In genomic region chr9:27817747-27818146, GRCh38 we compare ENCODE assay signal across 23 cellular contexts.
A peak's percentile ranks its signal among the peaks of the same experiment; 100 is the strongest.
DNase-seq lines count a peak whose midpoint lies in the region; FAIRE-seq and TF ChIP-seq lines count a peak whose summit lies in the region.
"Had no signal": no experiment of that assay in that cellular context is flagged by ENCODE, and none has a peak within 500 bp of the region (broad histone marks: within the 10 kb centered on the region; RNA-seq: fewer than 3 reads in every experiment).

No MANE protein-coding gene starts in this region.

- H3K27me3 ChIP-seq in GM23248 (replicated peaks; ENCODE audit: insufficient read depth) (no peaks in the 10 kb centered on the region), OCI-LY3 (ENCODE audit: low read depth, low read length) (no peaks in the 10 kb centered on the region)
- H3K27me3 ChIP-seq: BE2C, SJCRH30 had no signal

- FAIRE-seq in D721Med (lab: Jason Lieb, UNC): no peak
- FAIRE-seq: GM18507 had no signal

- H3K4me1 ChIP-seq in GM23248 (ENCODE audit: insufficient read depth): no peaks in the 10 kb centered on the region
- no peaks in the 10 kb centered on the region for H3K4me1 ChIP-seq in OCI-LY3 (ENCODE audit: low read length)
- H3K4me1 ChIP-seq: SJCRH30 had no signal

- DNase-seq in DMS53 (lab: John Stamatoyannopoulos, UW) (peak; percentile 33), GM23248 (peak; percentile 0), NCI-H69 (lab: John Stamatoyannopoulos, UW) (peak; percentile 74), 8988T (no peak), D721Med (ENCODE audit: insufficient read length, low spot score) (no peak)
- DNase-seq in stimulated activated CD4-positive, alpha-beta T cell treated with anti-CD3 and anti-CD28 coated beads, Interleukin-1b, Interleukin-23, amount 100 ng/mL, for 48 hours: no peak
- DNase-seq: ACHN; BE2C; CD8-positive, alpha-beta memory T cell; GOT3; HCEC 1CT; MM.1S; NCI-H2107; NCI-H446 treated with DMSO at 0.1 percent for 48 hours; NCI-H526; NK-92 treated with Interleukin-12 subunit alpha and Interleukin-12 subunit beta, amount 100 ng/mL, for 24 hours; PC-9; SJCRH30; T-helper 2 cell had no signal

- no peaks in the 10 kb centered on the region for H3F3A ChIP-seq in GM23248 (ENCODE audit: insufficient read depth)

- no peaks in the 10 kb centered on the region for H3K9me2 ChIP-seq in GM23248 (ENCODE audit: insufficient read depth)

- H3K79me2 ChIP-seq in GM23248 (ENCODE audit: insufficient read depth) (no peaks in the 10 kb centered on the region), OCI-LY3 (ENCODE audit: low read length) (no peaks in the 10 kb centered on the region)

- H2AFZ ChIP-seq in GM23248 (no peak overlapping the region), OCI-LY3 (ENCODE audit: low read depth, low read length) (0 out of 2 replicates have a peak overlapping the region, but pooled peaks have one; percentile 6)
- H2AFZ ChIP-seq: PC-9 had no signal

- H3K36me3 ChIP-seq in GM23248 (ENCODE audit: low read depth) (no peaks in the 10 kb centered on the region), OCI-LY3 (replicated peaks; ENCODE audit: low read depth, low read length) (no peaks in the 10 kb centered on the region)
- H3K36me3 ChIP-seq: BE2C, SJCRH30 had no signal

- no peaks in the 10 kb centered on the region for H3K9me3 ChIP-seq in GM23248 (ENCODE audit: low read depth)
- H3K9me3 ChIP-seq in OCI-LY3 (ENCODE audit: insufficient read depth, low read length): no peaks in the 10 kb centered on the region
- H3K9me3 ChIP-seq: BE2C, SJCRH30 had no signal

- H3K4me3 ChIP-seq in GM23248 (no peak overlapping the region), OCI-LY3 (ENCODE audit: low read length) (no peak overlapping the region)
- H3K4me3 ChIP-seq: PC-9, SJCRH30 had no signal

- H3K9ac ChIP-seq in GM23248: no peak overlapping the region
- H3K9ac ChIP-seq in OCI-LY3 (ENCODE audit: low read length): no peak overlapping the region
- H3K9ac ChIP-seq: KMS-11 had no signal

- no peak for TF ChIP-seq CTCF in OCI-LY3 (IDR thresholded peaks at IDR 0.05; ENCODE audit: low read depth, low read length)
- TF ChIP-seq CTCF in D721Med (IDR thresholded peaks at IDR 0.05; ENCODE audit: insufficient read depth, missing control alignments): no peak

- no peak overlapping the region for H3K27ac ChIP-seq in GM23248
- no peak overlapping the region for H3K27ac ChIP-seq in OCI-LY3 (ENCODE audit: low read length)
- H3K27ac ChIP-seq: HL-60, KMS-11, PC-9, SJCRH30 had no signal

- in situ Hi-C loops in GM23248 (cut with MboI): no loop called here

- H4K20me1 ChIP-seq in GM23248 (ENCODE audit: insufficient read depth) (no peaks in the 10 kb centered on the region), OCI-LY3 (ENCODE audit: insufficient read depth, low read length) (no peaks in the 10 kb centered on the region)

- 26 to 31% methylated on average over 3 of the region's 3 CpGs for WGBS in GM23248 (ENCODE audit: low coverage in 1 of 2, low lambda C conversion rate in 2 of 2, missing lambda C conversion rate in 2 of 2), 2 experiments

- no peak overlapping the region for H3K4me2 ChIP-seq in GM23248 (ENCODE audit: unreplicated experiment)
- no peak overlapping the region for H3K4me2 ChIP-seq in OCI-LY3 (ENCODE audit: low read length)
- H3K4me2 ChIP-seq: KMS-11, PC-9 had no signal

Comparison
In these comparisons a context has a peak if more than half of its experiments do, and no peak if none do; other contexts are left out.
1. DNase-seq: peak in DMS53 (single experiment), GM23248 (single experiment) and NCI-H69 (single experiment); none in 8988T (single experiment), D721Med (single experiment) and stimulated activated CD4-positive, alpha-beta T cell treated with anti-CD3 and anti-CD28 coated beads, Interleukin-1b, Interleukin-23, amount 100 ng/mL, for 48 hours (single experiment).